Comparison of ENCODE assay signal across 16 cellular contexts in the genomic region with DNA sequence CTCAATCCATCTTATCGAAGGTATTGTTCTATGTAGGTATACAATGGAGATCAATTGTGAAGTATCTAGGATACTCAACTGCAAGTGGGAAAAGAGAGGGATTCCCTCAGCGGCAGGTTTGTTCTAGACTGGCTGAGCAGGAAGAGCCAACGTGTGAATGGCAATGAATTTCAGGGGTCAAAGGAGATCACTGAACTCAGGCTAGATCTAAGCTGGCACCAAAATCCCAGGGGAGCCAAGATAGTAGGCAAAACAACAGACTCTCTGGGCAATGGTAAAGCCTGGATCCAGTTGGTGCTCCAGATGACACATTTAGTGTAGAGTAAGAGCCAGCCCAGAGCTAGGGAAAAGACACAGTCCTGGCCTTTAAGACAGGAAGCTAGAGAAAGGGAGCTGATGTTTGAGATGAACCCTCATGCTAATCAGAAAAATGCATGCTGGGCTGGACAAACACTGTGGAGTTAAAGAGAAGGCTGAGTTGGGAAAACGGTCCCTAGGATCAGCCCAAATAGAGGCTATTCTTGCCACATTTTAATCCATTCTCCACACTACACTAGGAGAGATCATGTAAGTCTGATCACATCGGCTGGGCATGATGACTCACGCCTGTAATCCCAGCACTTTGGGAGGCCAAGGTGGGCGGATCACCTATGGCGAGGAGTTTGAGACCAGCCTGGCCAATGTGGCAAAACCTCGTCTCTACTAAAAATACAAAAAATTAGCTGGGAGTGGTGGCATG. TPM values are rescaled to one million over a fixed set of nuclear protein-coding genes. Genes with fewer than 3 reads are reported as not detected.
DNase-seq lines count a peak whose midpoint lies in the region; FAIRE-seq and TF ChIP-seq lines count a peak whose summit lies in the region.
"Had no signal": no experiment of that assay in that cellular context is flagged by ENCODE, and none has a peak within 500 bp of the region (broad histone marks: within the 10 kb centered on the region; RNA-seq: fewer than 3 reads in every experiment).

No MANE protein-coding gene starts in this region.

- WGBS in H1 (ENCODE audit: extremely low coverage in 1 of 2, insufficient coverage in 1 of 2, insufficient read length in 1 of 2, insufficient replicate concordance in 2 of 2, low coverage in 1 of 2, low lambda C conversion rate in 2 of 2, missing lambda C conversion rate in 1 of 2), 2 experiments = 88% methylated on average over 9 of the region's 9 CpGs; no CpG with 5 or more reads in 1 of the 2 experiments

- POLR2A ChIA-PET in HEK293 (lab: Yijun Ruan, JAX) (no interaction called here), H1 (lab: Charles Lee; ENCODE audit: partially characterized antibody) (interaction anchor here (0.6 kb wide), 1 partner anchor 506 kb away, joined by 3 read pairs; no protein-coding TSS in a partner anchor)

- H3K18ac ChIP-seq in H1 (ENCODE audit: extremely low read depth, low read length) = no peak overlapping the region

- H4K91ac ChIP-seq in H1 (replicated peaks; ENCODE audit: insufficient read length, low read length) = no peak overlapping the region

- H3K23ac ChIP-seq in H1 (ENCODE audit: insufficient read length) = no peak overlapping the region

- H3K36me3 ChIP-seq in HEK293 (ENCODE audit: control insufficient read depth in 2 of 2, insufficient read depth in 1 of 2, low read length in 2 of 2) = no peaks in the 10 kb centered on the region
- no peaks in the 10 kb centered on the region for H3K36me3 ChIP-seq in H1 (ENCODE audit: control insufficient read depth in 2 of 4, insufficient read depth in 4 of 4, low read length in 3 of 4)

- no peaks in the 10 kb centered on the region for H3K79me2 ChIP-seq in H1 (ENCODE audit: control insufficient read depth in 1 of 2, insufficient read depth in 2 of 2, low read length in 2 of 2)

- H2AK5ac ChIP-seq in H1 (ENCODE audit: low read depth, low read length) = no peak overlapping the region

- no peak for FAIRE-seq in H1 (lab: Jason Lieb, UNC)

- no peak overlapping the region for H3K9ac ChIP-seq in H1 (replicated peaks in 1 of 4; ENCODE audit: extremely low read depth in 1 of 4, low read depth in 3 of 4, low read length in 3 of 4)

- no peaks in the 10 kb centered on the region for H4K20me1 ChIP-seq in H1 (replicated peaks in 1 of 2; ENCODE audit: control insufficient read depth in 1 of 2, insufficient read depth in 2 of 2, low read length in 2 of 2)

- H2BK5ac ChIP-seq in H1 (ENCODE audit: low read depth, low read length) = no peak overlapping the region

- H2BK20ac ChIP-seq in H1 (ENCODE audit: low read length) = peak overlapping the region; percentile 51; the same call in 1 of the 2 replicates

- no peak overlapping the region for H4K5ac ChIP-seq in H1 (ENCODE audit: insufficient read length, low read depth, low read length)

- H3K27me3 ChIP-seq in H1 (replicated peaks in 1 of 4; ENCODE audit: control insufficient read depth in 3 of 4, extremely low read depth in 1 of 4, insufficient read depth in 3 of 4, low read length in 3 of 4) = no peaks in the 10 kb centered on the region; a peak in 1 of 7 replicates

- H3K4me3 ChIP-seq in HEK293 (ENCODE audit: low read depth, low read length) (no peak overlapping the region), H1 (ENCODE audit: extremely low read depth in 1 of 4, insufficient read depth in 2 of 4, low read depth in 3 of 4, low read length in 4 of 4) (no peak overlapping the region), retinal pigment epithelial cell (ENCODE audit: low read length) (no peak overlapping the region)
- H3K4me3 ChIP-seq: SK-N-MC had no signal

- no peak for TF ChIP-seq RAD21 in H1 (IDR thresholded peaks at IDR 0.05 in 1 of 2, conservative IDR thresholded peaks at IDR 0.05 in 1 of 2; ENCODE audit: low read depth in 2 of 2, low read length in 2 of 2)

- H4K8ac ChIP-seq in H1 (ENCODE audit: extremely low read depth, insufficient read depth, low read length) = no peak overlapping the region

- H3K4me2 ChIP-seq in H1 (ENCODE audit: insufficient read depth in 1 of 2, low read depth in 2 of 2, low read length in 2 of 2) = no peak overlapping the region

- H2BK120ac ChIP-seq in H1 (replicated peaks; ENCODE audit: low read depth, low read length) = no peak overlapping the region

- peaks cover 20% of the 10 kb centered on the region for H3K4me1 ChIP-seq in HEK293 (ENCODE audit: control insufficient read depth, insufficient read depth, low read length)
- peaks cover 6 to 12% (median 8%) of the 10 kb centered on the region in 4 experiments; a peak in 6 of 7 replicates for H3K4me1 ChIP-seq in H1 (replicated peaks in 1 of 4; ENCODE audit: control insufficient read depth in 3 of 4, insufficient read depth in 4 of 4, low read length in 3 of 4)

- no peak overlapping the region for H3K14ac ChIP-seq in H1 (ENCODE audit: insufficient read length)

- TF ChIP-seq CTCF in HEK293 (tag by site-specific recombination; IDR thresholded peaks at IDR 0.05) = no peak
- no peak for TF ChIP-seq CTCF in H1 (IDR thresholded peaks at IDR 0.05; ENCODE audit: control extremely low read depth in 1 of 3, insufficient read depth in 1 of 3, low read depth in 1 of 3, low read length in 3 of 3)
- TF ChIP-seq CTCF in retinal pigment epithelial cell (conservative IDR thresholded peaks at IDR 0.05; ENCODE audit: low read depth, low read length) = no peak

- no peak overlapping the region for H2BK12ac ChIP-seq in H1 (ENCODE audit: low read depth, low read length)

- H3K23me2 ChIP-seq in H1 (ENCODE audit: low read depth, low read length) = no peaks in the 10 kb centered on the region; the same call in 1 of the 2 replicates

- H3K9me3 ChIP-seq in HEK293 (ENCODE audit: control insufficient read depth, insufficient read depth, low read depth, low read length) = no peaks in the 10 kb centered on the region
- H3K9me3 ChIP-seq in H1 (ENCODE audit: insufficient read depth in 2 of 2, low read depth in 1 of 2, low read length in 1 of 2) = no peaks in the 10 kb centered on the region

- no peak for TF ChIP-seq POLR2A in H1 (IDR thresholded peaks at IDR 0.05; ENCODE audit: control extremely low read depth in 1 of 2, low read depth in 2 of 2, low read length in 2 of 2)

- H3K4ac ChIP-seq in H1 (replicated peaks; ENCODE audit: insufficient read length, low read depth, low read length) = peak overlapping the region; percentile 44

- no peak overlapping the region for H3K27ac ChIP-seq in HEK293 (ENCODE audit: extremely low read depth, low read depth, low read length)
- no peak overlapping the region for H3K27ac ChIP-seq in H1 (ENCODE audit: low read depth, low read length)
- H3K27ac ChIP-seq: SK-N-MC had no signal

- no peak for TF ChIP-seq EP300 in H1 (IDR thresholded peaks at IDR 0.05; ENCODE audit: borderline replicate concordance in 1 of 2, low read depth in 2 of 2, low read length in 2 of 2)

- DNase-seq in NCI-H1694 treated with DMSO at 0.1 percent for 48 hours (lab: John Stamatoyannopoulos, UW) (peak; percentile 54), H1 (ENCODE audit: low read depth in 1 of 2, low spot score in 2 of 2) (no peak), retinal pigment epithelial cell (ENCODE audit: low read depth) (peak; percentile 15), HK-2 (ENCODE audit: unreplicated experiment) (no peak), T-helper 9 cell (no peak)
- no peak for DNase-seq in stimulated activated naive CD4-positive, alpha-beta T cell (lab: John Stamatoyannopoulos, UW)
- DNase-seq: DMS153, EL, HCEC 1CT, NCI-H1105, NCI-H187, NCI-H446 treated with DMSO at 0.1 percent for 48 hours, NCI-H748 treated with DMSO at 0.1 percent for 48 hours, T-cell had no signal

- CTCF ChIA-PET in HEK293 (lab: Yijun Ruan, JAX) (interaction anchor here (0.6 kb wide), 2 partner anchors 237 to 882 kb away, joined by 3 to 4 read pairs; no protein-coding TSS in a partner anchor), H1 (lab: Charles Lee; ENCODE audit: partially characterized antibody) (interaction anchor here (0.6 to 2.1 kb wide), 4 partner anchors 8 to 338 kb away, joined by 3 to 5 read pairs (median 3); no protein-coding TSS in a partner anchor)

- no peaks in the 10 kb centered on the region for H3K79me1 ChIP-seq in H1 (ENCODE audit: low read depth, low read length)

- H3K56ac ChIP-seq in H1 (replicated peaks; ENCODE audit: insufficient read length, low read depth, low read length) = no peak overlapping the region

- H2BK15ac ChIP-seq in H1 (ENCODE audit: low read length) = no peak overlapping the region; the same call in 1 of the 2 replicates

- H2AFZ ChIP-seq in H1 (ENCODE audit: low read length) = no peak overlapping the region

TF ChIP-seq in HEK293, 187 proteins besides CTCF, POLR2A, EP300 and RAD21 (continues in another document):
- TF ChIP-seq ZNF132 (tag by site-specific recombination; IDR thresholded peaks at IDR 0.05; ENCODE audit: borderline replicate concordance) (no peak), ZNF776 (tag by site-specific recombination; IDR thresholded peaks at IDR 0.05; ENCODE audit: borderline replicate concordance) (no peak), ZSCAN16 (tag by site-specific recombination; IDR thresholded peaks at IDR 0.05) (no peak), ZXDB (tag by site-specific recombination; IDR thresholded peaks at IDR 0.05) (no peak)

TF ChIP-seq in H1, 55 proteins besides CTCF, POLR2A, EP300 and RAD21 (continues in another document):
- TF ChIP-seq EZH2 (IDR thresholded peaks at IDR 0.05; ENCODE audit: low read depth, low read length, severe bottlenecking) (no peak), SIX5 (IDR thresholded peaks at IDR 0.05; ENCODE audit: low read depth, low read length) (no peak), JUND (IDR thresholded peaks at IDR 0.05; ENCODE audit: low read length) (no peak)

RNA-seq across cellular contexts. Expression of gene EFCAB11, which starts 45.6 kb away (rescaled TPM):
- 12.8 and 15.4 TPM in 2 replicates for total RNA-seq in H1 (2021; fragmentation: NEBNext Ultra II Directional; extraction: Animal tissue kit (Norgen Biotek cat#: 25700))
- polyA plus RNA-seq in H1 (2011; rRNA removed) = 4.6 and 6.8 TPM in 2 replicates
- 11.2 TPM for polyA plus RNA-seq in H1 (2011; cell fraction: cytosol; rRNA removed)
- polyA plus RNA-seq in H1 (2011; cell fraction: nucleus; rRNA removed) = 3.4 TPM
- polyA plus RNA-seq in H1 (2012, experiment 1 of 2) = 12.7 to 16.4 TPM (median 13.6 TPM) in 4 replicates
- 4.0 TPM for polyA plus RNA-seq in H1 (2012, experiment 2 of 2)
- 8.0 TPM for polyA plus RNA-seq in H1 (2013, experiment 1 of 2)
- 9.4 TPM for polyA plus RNA-seq in H1 (2013, experiment 2 of 2)
- 4.3 and 5.3 TPM in 2 replicates for polyA minus RNA-seq in H1 (2011; rRNA and poly(A)+ RNA removed)
- 3.2 TPM for polyA minus RNA-seq in H1 (2011; cell fraction: cytosol; rRNA and poly(A)+ RNA removed)
- polyA minus RNA-seq in H1 (2011; cell fraction: nucleus; rRNA and poly(A)+ RNA removed) = 9.1 TPM

RNA-seq across cellular contexts. Expression of gene TDP1, which starts 46.8 kb away (rescaled TPM):
- 58.1 and 69.9 TPM in 2 replicates for total RNA-seq in H1 (2021; fragmentation: NEBNext Ultra II Directional; extraction: Animal tissue kit (Norgen Biotek cat#: 25700))
- 26.8 and 32.2 TPM in 2 replicates for polyA plus RNA-seq in H1 (2011; rRNA removed)
- 40.9 TPM for polyA plus RNA-seq in H1 (2011; cell fraction: cytosol; rRNA removed)
- 31.4 TPM for polyA plus RNA-seq in H1 (2011; cell fraction: nucleus; rRNA removed)
- 35.0 to 42.4 TPM (median 38.0 TPM) in 4 replicates for polyA plus RNA-seq in H1 (2012, experiment 1 of 2)
- polyA plus RNA-seq in H1 (2012, experiment 2 of 2) = 18.7 TPM
- 31.4 TPM for polyA plus RNA-seq in H1 (2013, experiment 1 of 2)
- polyA plus RNA-seq in H1 (2013, experiment 2 of 2) = 31.5 TPM
- 58.6 and 67.4 TPM in 2 replicates for polyA minus RNA-seq in H1 (2011; rRNA and poly(A)+ RNA removed)
- 26.8 TPM for polyA minus RNA-seq in H1 (2011; cell fraction: cytosol; rRNA and poly(A)+ RNA removed)
- 47.9 TPM for polyA minus RNA-seq in H1 (2011; cell fraction: nucleus; rRNA and poly(A)+ RNA removed)

Comparison
In these comparisons a context has a peak if more than half of its experiments do, and no peak if none do; other contexts are left out.
1. DNase-seq: peak in NCI-H1694 treated with DMSO at 0.1 percent for 48 hours (single experiment) and retinal pigment epithelial cell (single experiment); none in H1 (0 of 2), HK-2 (single experiment), T-helper 9 cell (single experiment) and stimulated activated naive CD4-positive, alpha-beta T cell (0 of 6).